ENCODE assay signal across 1 cellular context in the genomic region with DNA sequence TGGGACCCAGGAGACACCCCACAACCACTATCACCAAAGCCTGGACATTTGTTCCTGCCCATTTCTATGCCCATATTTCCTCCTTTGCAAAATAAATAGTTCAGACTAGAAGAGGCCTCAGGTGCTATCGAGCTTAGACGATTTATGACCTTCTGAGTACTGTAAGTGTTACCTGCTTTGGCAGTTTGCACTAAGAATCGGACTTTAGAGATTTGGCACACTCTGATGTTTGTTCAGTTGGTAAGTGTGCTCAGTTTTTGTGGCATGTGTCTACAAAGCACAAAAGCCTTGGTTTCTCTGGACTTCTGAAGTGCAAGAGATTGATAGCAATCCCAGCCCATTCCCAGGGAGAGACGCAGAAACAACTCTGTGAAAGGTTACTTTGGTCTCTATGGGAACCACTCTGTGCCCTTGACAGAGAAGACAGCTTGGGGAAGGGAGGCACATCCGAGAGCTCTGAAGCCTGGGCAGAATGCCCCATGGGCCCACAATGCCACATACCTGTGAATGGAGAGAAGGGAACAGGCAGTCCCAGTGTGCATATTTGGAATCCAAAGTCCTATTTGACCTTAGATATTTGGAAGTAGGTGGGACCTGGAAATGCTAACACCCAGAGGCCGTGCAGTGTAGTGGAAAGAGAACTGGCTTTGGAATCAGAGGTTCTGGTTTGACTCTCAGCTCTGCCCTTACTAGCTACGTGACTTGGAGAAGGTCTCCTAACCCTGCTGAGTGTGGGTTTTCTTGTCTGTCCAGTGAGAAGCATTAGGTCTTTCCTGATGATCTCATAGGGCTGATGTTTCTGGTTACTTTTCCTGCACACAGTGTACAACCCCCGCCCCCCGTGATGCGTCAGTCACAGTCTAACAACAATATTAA.
TF ChIP-seq lines count a peak whose summit lies in the region.

No MANE protein-coding gene starts in this region.

TF ChIP-seq in liver, 16 proteins besides CTCF, POLR2A, EP300 and RAD21 (continued from another document):
- TF ChIP-seq, protein P1, sequence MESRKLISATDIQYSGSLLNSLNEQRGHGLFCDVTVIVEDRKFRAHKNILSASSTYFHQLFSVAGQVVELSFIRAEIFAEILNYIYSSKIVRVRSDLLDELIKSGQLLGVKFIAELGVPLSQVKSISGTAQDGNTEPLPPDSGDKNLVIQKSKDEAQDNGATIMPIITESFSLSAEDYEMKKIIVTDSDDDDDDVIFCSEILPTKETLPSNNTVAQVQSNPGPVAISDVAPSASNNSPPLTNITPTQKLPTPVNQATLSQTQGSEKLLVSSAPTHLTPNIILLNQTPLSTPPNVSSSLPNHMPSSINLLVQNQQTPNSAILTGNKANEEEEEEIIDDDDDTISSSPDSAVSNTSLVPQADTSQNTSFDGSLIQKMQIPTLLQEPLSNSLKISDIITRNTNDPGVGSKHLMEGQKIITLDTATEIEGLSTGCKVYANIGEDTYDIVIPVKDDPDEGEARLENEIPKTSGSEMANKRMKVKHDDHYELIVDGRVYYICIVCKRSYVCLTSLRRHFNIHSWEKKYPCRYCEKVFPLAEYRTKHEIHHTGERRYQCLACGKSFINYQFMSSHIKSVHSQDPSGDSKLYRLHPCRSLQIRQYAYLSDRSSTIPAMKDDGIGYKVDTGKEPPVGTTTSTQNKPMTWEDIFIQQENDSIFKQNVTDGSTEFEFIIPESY (IDR thresholded peaks at IDR 0.05) = peak; percentile 88
- peak; percentile 87 for TF ChIP-seq HNF4G (IDR thresholded peaks at IDR 0.05)
- peak; percentile 79 to 91 for TF ChIP-seq RXRA (IDR thresholded peaks at IDR 0.05)
